Comparison of ENCODE assay signal across 16 cellular contexts in genomic region chr10:34046651-34047050, GRCh38.
DNase-seq lines count a peak whose midpoint lies in the region; ATAC-seq and TF ChIP-seq lines count a peak whose summit lies in the region.
"Had no signal": no experiment of that assay in that cellular context is flagged by ENCODE, and none has a peak within 500 bp of the region (broad histone marks: within the 10 kb centered on the region; RNA-seq: fewer than 3 reads in every experiment).

No MANE protein-coding gene starts in this region.

- H2BK12ac ChIP-seq in neuronal stem cell (ENCODE audit: low read length), result no peak overlapping the region

- H2AFZ ChIP-seq in neuronal stem cell (ENCODE audit: low read length) (peak overlapping the region; percentile 66), PC-3 (ENCODE audit: low read length) (no peak overlapping the region)

- H3F3A ChIP-seq in PC-3 (ENCODE audit: low read length, unreplicated experiment), result no peaks in the 10 kb centered on the region

- no peak overlapping the region for H4K91ac ChIP-seq in neuronal stem cell (ENCODE audit: low read depth, low read length, poor library complexity)

- H3K9me2 ChIP-seq in PC-3 (replicated peaks; ENCODE audit: low read length), result no peaks in the 10 kb centered on the region

- H3K27ac ChIP-seq in neuronal stem cell (replicated peaks; ENCODE audit: low read length) (no peak overlapping the region), PC-3 (ENCODE audit: low read length) (no peak overlapping the region)
- H3K27ac ChIP-seq: BLaER1 had no signal

- WGBS in neuronal stem cell (ENCODE audit: extremely low coverage in 2 of 2, insufficient read length in 2 of 2, insufficient replicate concordance in 1 of 2), 2 donors, result no CpG with 5 or more reads among the region's 9 CpGs

- H3K27me3 ChIP-seq in neuronal stem cell (ENCODE audit: control insufficient read depth in 3 of 3, insufficient read depth in 3 of 3, low read depth in 1 of 3, low read length in 3 of 3) (no peaks in the 10 kb centered on the region), PC-3 (ENCODE audit: low read length) (no peaks in the 10 kb centered on the region)
- H3K27me3 ChIP-seq: BLaER1 had no signal

- no peak overlapping the region for H3K23ac ChIP-seq in neuronal stem cell (ENCODE audit: low read depth, low read length, poor library complexity)

- H3K36me3 ChIP-seq in neuronal stem cell (replicated peaks in 1 of 2; ENCODE audit: control insufficient read depth in 2 of 2, insufficient read depth in 2 of 2, low read length in 2 of 2), result no peaks in the 10 kb centered on the region
- H3K36me3 ChIP-seq in PC-3 (ENCODE audit: low read depth, low read length), result no peaks in the 10 kb centered on the region
- H3K36me3 ChIP-seq: BLaER1 had no signal

- H4K20me1 ChIP-seq in PC-3 (ENCODE audit: low read length), result no peaks in the 10 kb centered on the region
- H4K20me1 ChIP-seq: BLaER1 had no signal

- H3K9me3 ChIP-seq in neuronal stem cell (replicated peaks in 1 of 2; ENCODE audit: control insufficient read depth in 2 of 2, insufficient read depth in 1 of 2, low read depth in 1 of 2, low read length in 2 of 2) (peaks cover 3 to 5% of the 10 kb centered on the region in 2 donors), PC-3 (ENCODE audit: low read length) (no peaks in the 10 kb centered on the region; the same call in 1 of the 2 replicates)
- H3K9me3 ChIP-seq: BLaER1 had no signal

- no peak overlapping the region for H3K14ac ChIP-seq in neuronal stem cell (ENCODE audit: low read length)

- no peak for TF ChIP-seq CTCF in PC-3 (conservative IDR thresholded peaks at IDR 0.05; ENCODE audit: low read depth, low read length)

- H4K8ac ChIP-seq in neuronal stem cell (ENCODE audit: low read depth, low read length), result no peak overlapping the region

- CTCF ChIA-PET in PC-3 (lab: Charles Lee), result no interaction called here

- no TSS peak for BruUV-seq in PC-3 (replicated peaks; lab: Mats Ljungman, UMichigan)

- no peak overlapping the region for H2BK15ac ChIP-seq in neuronal stem cell (ENCODE audit: low read length)

- H2BK5ac ChIP-seq in neuronal stem cell (ENCODE audit: low read length), result no peak overlapping the region

- no peak overlapping the region for H3K4ac ChIP-seq in neuronal stem cell (ENCODE audit: low read length)

- H3K9ac ChIP-seq in neuronal stem cell (ENCODE audit: low read depth, low read length, poor library complexity), result no peak overlapping the region
- no peak overlapping the region for H3K9ac ChIP-seq in PC-3 (ENCODE audit: low read length)
- H3K9ac ChIP-seq: BLaER1 had no signal

- ATAC-seq in PC-3, result no peak
- ATAC-seq: CD8-positive, alpha-beta T cell; HepG2; SK-N-SH treated with all-trans-retinoic acid at 6 μM for 48 hours had no signal

- H3K4me3 ChIP-seq in neuronal stem cell (ENCODE audit: low read length in 2 of 2), result no peak overlapping the region
- H3K4me3 ChIP-seq in PC-3 (ENCODE audit: low read length), result no peak overlapping the region
- H3K4me3 ChIP-seq: BLaER1 had no signal

- peak overlapping the region; percentile 17 for H3K18ac ChIP-seq in neuronal stem cell (ENCODE audit: low read length)

- DNase-seq in NCI-H2227 (lab: John Stamatoyannopoulos, UW; ENCODE audit: unreplicated experiment) (peak; percentile 2), NCI-H2227 treated with DMSO at 0.1 percent for 48 hours (lab: John Stamatoyannopoulos, UW) (no peak), NCI-H524 (lab: John Stamatoyannopoulos, UW) (peak; percentile 78 to 83), SHP77 treated with DMSO at 0.1 percent for 48 hours (lab: John Stamatoyannopoulos, UW) (peak; percentile 44), neuronal stem cell (ENCODE audit: low spot score) (no peak), GDM1 (lab: John Stamatoyannopoulos, UW) (no peak), PC-3 (no peak)
- DNase-seq in activated T-cell treated with anti-CD3 and anti-CD28 coated beads, Interleukin-2, amount 50 U/mL, for 1 hour, result no peak
- DNase-seq: 8988T, NCI-H1048, NCI-H1436 treated with DMSO at 0.1 percent for 48 hours, T-helper 1 cell had no signal

- intact Hi-C loops in PC-3 (cut with micrococcal nuclease), result no loop called here

- no peak overlapping the region for H3K4me2 ChIP-seq in neuronal stem cell (ENCODE audit: insufficient read depth, low read length, poor library complexity, severe bottlenecking)
- H3K4me2 ChIP-seq in PC-3 (ENCODE audit: low read length), result no peak overlapping the region
- H3K4me2 ChIP-seq: BLaER1 had no signal

- no peak overlapping the region for H2AK5ac ChIP-seq in neuronal stem cell (ENCODE audit: low read depth, low read length)

- H3K79me2 ChIP-seq in PC-3 (ENCODE audit: low read length), result no peaks in the 10 kb centered on the region

- POLR2A ChIA-PET in PC-3 (lab: Charles Lee; ENCODE audit: unreplicated experiment), result no interaction called here

- no peaks in the 10 kb centered on the region for H3K79me1 ChIP-seq in neuronal stem cell (ENCODE audit: low read depth, low read length)

- H3K4me1 ChIP-seq in neuronal stem cell (ENCODE audit: control insufficient read depth in 2 of 2, insufficient read depth in 1 of 2, low read depth in 1 of 2, low read length in 2 of 2), result peaks cover 7 to 8% of the 10 kb centered on the region in 2 donors
- H3K4me1 ChIP-seq in PC-3 (ENCODE audit: insufficient read depth, low read length), result peaks cover 13% of the 10 kb centered on the region; the same call in 1 of the 2 replicates
- H3K4me1 ChIP-seq: BLaER1 had no signal

- no peak overlapping the region for H2BK120ac ChIP-seq in neuronal stem cell (ENCODE audit: low read depth, low read length)

Comparison
In these comparisons a context has a peak if more than half of its experiments do, and no peak if none do; other contexts are left out.
1. DNase-seq: peak in NCI-H2227 (single experiment), NCI-H524 (2 of 2) and SHP77 treated with DMSO at 0.1 percent for 48 hours (single experiment); none in NCI-H2227 treated with DMSO at 0.1 percent for 48 hours (single experiment), neuronal stem cell (single experiment), GDM1 (single experiment), PC-3 (single experiment) and activated T-cell treated with anti-CD3 and anti-CD28 coated beads, Interleukin-2, amount 50 U/mL, for 1 hour (single experiment).